16 cellular contexts compared by ENCODE assay signal in genomic region chr6:19297880-19298279, GRCh38.
DNase-seq lines count a peak whose midpoint lies in the region; TF ChIP-seq lines count a peak whose summit lies in the region.
"Had no signal": no experiment of that assay in that cellular context is flagged by ENCODE, and none has a peak within 500 bp of the region (broad histone marks: within the 10 kb centered on the region; RNA-seq: fewer than 3 reads in every experiment).

No MANE protein-coding gene starts in this region.

- H4K5ac ChIP-seq in mesendoderm (ENCODE audit: low read length) = no peak overlapping the region

- H3K56ac ChIP-seq in mesendoderm (ENCODE audit: low read length) = no peak overlapping the region

- POLR2A ChIA-PET in RWPE1 (lab: Yijun Ruan, JAX; ENCODE audit: low non-redundant PET) = no interaction called here

- peak; percentile 95 for DNase-seq in DMS79 treated with DMSO at 0.1 percent for 48 hours (lab: John Stamatoyannopoulos, UW)
- DNase-seq in NCI-H187 (lab: John Stamatoyannopoulos, UW) = peak; percentile 69 to 90
- DNase-seq in RWPE1 (ENCODE audit: low spot score) = peak; percentile 72
- DNase-seq in mesendoderm = peak; percentile 55
- DNase-seq in stimulated activated CD4-positive, alpha-beta T cell treated with anti-CD3 and anti-CD28 coated beads, Interleukin-2, amount 100 ng/mL, for 48 hours = no peak
- no peak for DNase-seq in NCI-H446 (lab: John Stamatoyannopoulos, UW)
- DNase-seq in tibial nerve (ENCODE audit: low spot score in 2 of 2) = no peak
- DNase-seq in activated CD8-positive, alpha-beta memory T cell treated with anti-CD3 and anti-CD28 coated beads for 24 hours = no peak
- DNase-seq: activated CD4-positive, alpha-beta T cell treated with anti-CD3 and anti-CD28 coated beads, Interleukin-2, amount 50 U/mL, for 1 hour; body of pancreas; GOT3; naive thymus-derived CD8-positive, alpha-beta T cell; PC-3; sigmoid colon; stomach had no signal

- no peak overlapping the region for H3K18ac ChIP-seq in mesendoderm (ENCODE audit: low read length)

- no peak overlapping the region for H2AK5ac ChIP-seq in mesendoderm (ENCODE audit: low read length)

- TF ChIP-seq CTCF in RWPE1 (conservative IDR thresholded peaks at IDR 0.05; ENCODE audit: low read depth) = no peak
- no peak for TF ChIP-seq CTCF in tibial nerve (IDR thresholded peaks at IDR 0.05)

- H3K27ac ChIP-seq in RWPE1 (no peak overlapping the region), mesendoderm (ENCODE audit: low read depth, low read length) (no peak overlapping the region), tibial nerve (no peak overlapping the region)
- H3K27ac ChIP-seq: body of pancreas, HL-60, sigmoid colon, stomach had no signal

- no peak overlapping the region for H3K4me3 ChIP-seq in mesendoderm (ENCODE audit: low read length)
- no peak overlapping the region for H3K4me3 ChIP-seq in tibial nerve
- H3K4me3 ChIP-seq: body of pancreas, sigmoid colon, stomach had no signal

- no peaks in the 10 kb centered on the region for H3K27me3 ChIP-seq in mesendoderm (ENCODE audit: insufficient read depth, low read length, poor library complexity)
- H3K27me3 ChIP-seq in tibial nerve = no peaks in the 10 kb centered on the region
- H3K27me3 ChIP-seq: body of pancreas, sigmoid colon, stomach had no signal

- H3K79me1 ChIP-seq in mesendoderm (ENCODE audit: low read length) = no peaks in the 10 kb centered on the region

- H3K4ac ChIP-seq in mesendoderm (ENCODE audit: low read depth, low read length) = no peak overlapping the region

- H3K23ac ChIP-seq in mesendoderm (ENCODE audit: low read length) = no peak overlapping the region

- H3K36me3 ChIP-seq in mesendoderm (ENCODE audit: control insufficient read depth, insufficient read depth, low read length) (no peaks in the 10 kb centered on the region), tibial nerve (no peaks in the 10 kb centered on the region)
- H3K36me3 ChIP-seq: sigmoid colon, stomach had no signal

- H3K9me3 ChIP-seq in tibial nerve = no peaks in the 10 kb centered on the region
- H3K9me3 ChIP-seq: body of pancreas, sigmoid colon, stomach had no signal

- no CpG with 5 or more reads among the region's 4 CpGs for WGBS in mesendoderm (ENCODE audit: extremely low coverage, insufficient coverage, low lambda C conversion rate)
- WGBS in tibial nerve, 2 donors = 22 to 51% methylated on average over 4 of the region's 4 CpGs

- no peak overlapping the region for H3K9ac ChIP-seq in mesendoderm (ENCODE audit: low read length)

- TF ChIP-seq EP300 in tibial nerve (IDR thresholded peaks at IDR 0.05) = no peak

- H2BK15ac ChIP-seq in mesendoderm (replicated peaks; ENCODE audit: low read depth) = no peak overlapping the region

- no peak for TF ChIP-seq POLR2A in tibial nerve (IDR thresholded peaks at IDR 0.05)

- no peak overlapping the region for H4K8ac ChIP-seq in mesendoderm (ENCODE audit: low read depth, low read length)

- no peak overlapping the region for H3K4me2 ChIP-seq in mesendoderm (ENCODE audit: low read length)

- H3K79me2 ChIP-seq in mesendoderm (ENCODE audit: control insufficient read depth, insufficient read depth, low read length) = no peaks in the 10 kb centered on the region

- H3K4me1 ChIP-seq in mesendoderm (ENCODE audit: control insufficient read depth, low read depth, low read length) (peaks cover 3% of the 10 kb centered on the region), tibial nerve (no peaks in the 10 kb centered on the region)
- H3K4me1 ChIP-seq: body of pancreas had no signal

- CTCF ChIA-PET in RWPE1 (lab: Yijun Ruan, JAX) = no interaction called here

- H2BK5ac ChIP-seq in mesendoderm (ENCODE audit: low read length) = no peak overlapping the region

- H2BK120ac ChIP-seq in mesendoderm (ENCODE audit: low read depth, low read length) = no peak overlapping the region

Comparison
In these comparisons a context has a peak if more than half of its experiments do, and no peak if none do; other contexts are left out.
1. DNase-seq: peak in DMS79 treated with DMSO at 0.1 percent for 48 hours (single experiment), NCI-H187 (2 of 2), RWPE1 (single experiment) and mesendoderm (single experiment); none in stimulated activated CD4-positive, alpha-beta T cell treated with anti-CD3 and anti-CD28 coated beads, Interleukin-2, amount 100 ng/mL, for 48 hours (0 of 2), NCI-H446 (0 of 2), tibial nerve (0 of 2) and activated CD8-positive, alpha-beta memory T cell treated with anti-CD3 and anti-CD28 coated beads for 24 hours (single experiment).